26 cellular contexts compared by ENCODE assay signal in genomic region chr11:111352235-111352746, GRCh38. TPM values are rescaled to one million over a fixed set of nuclear protein-coding genes. Genes with fewer than 3 reads are reported as not detected.
"Had no signal": no experiment of that assay in that cellular context is flagged by ENCODE, and none has a peak within 500 bp of the region (broad histone marks: within the 10 kb centered on the region; RNA-seq: fewer than 3 reads in every experiment).

No MANE protein-coding gene starts in this region.

- H3K27ac Mint-ChIP-seq: activated CD8-positive, alpha-beta T cell treated with anti-CD3 and anti-CD28 coated beads, Interleukin-2, amount 10 ng/mL, durations not matched to agents 7 days and 5 days; activated naive CD4-positive, alpha-beta T cell treated with anti-CD3 and anti-CD28 coated beads, Interleukin-2, amount 10 ng/mL, durations not matched to agents 7 days and 5 days; activated naive CD8-positive, alpha-beta T cell treated with anti-CD3 and anti-CD28 coated beads, Interleukin-2, amount 50 U/mL, for 24 hours; immature natural killer cell; type B pancreatic cell; WTC11 had no signal

- H3K9me3 ChIP-seq: breast epithelium, right lobe of liver had no signal

- H3K36me3 Mint-ChIP-seq: activated naive CD4-positive, alpha-beta T cell treated with anti-CD3 and anti-CD28 coated beads, Interleukin-2, amount 10 ng/mL, durations not matched to agents 7 days and 5 days; immature natural killer cell; naive thymus-derived CD8-positive, alpha-beta T cell; type B pancreatic cell; WTC11 had no signal

- DNase-seq: activated CD4-positive, alpha-beta T cell treated with anti-CD3 and anti-CD28 coated beads, Interleukin-2, amount 10 ng/mL, durations not matched to agents 24 days and 14 days; activated CD8-positive, alpha-beta T cell treated with anti-CD3 and anti-CD28 coated beads, Interleukin-2, amount 10 ng/mL, durations not matched to agents 7 days and 5 days; activated effector memory CD4-positive, alpha-beta T cell treated with Interleukin-2 at 50 U/mL for 16 hours; activated naive CD4-positive, alpha-beta T cell treated with anti-CD3 and anti-CD28 coated beads, Interleukin-2, amount 10 ng/mL, durations not matched to agents 7 days and 5 days; activated naive CD8-positive, alpha-beta T cell treated with anti-CD3 and anti-CD28 coated beads, Interleukin-2, amount 50 U/mL, for 24 hours; activated T-cell treated with anti-CD3 and anti-CD28 coated beads, Interleukin-2, amount 50 U/mL, for 4 hours; anterior cingulate cortex; erythroblast; immature natural killer cell; mesendoderm; naive thymus-derived CD8-positive, alpha-beta T cell; right lobe of liver; small intestine; stimulated activated CD4-positive, alpha-beta T cell treated with anti-CD3 and anti-CD28 coated beads, Interleukin-15, amount 100 ng/mL, for 24 hours; stimulated activated CD4-positive, alpha-beta T cell treated with anti-CD3 and anti-CD28 coated beads, Interleukin-2, amount 100 ng/mL, for 48 hours; stimulated activated naive CD8-positive, alpha-beta T cell treated with anti-CD3 and anti-CD28 coated beads, Interleukin-15, amount 100 ng/mL, for 72 hours had no signal

- H3K4me3 ChIP-seq: breast epithelium, coronary artery, right lobe of liver had no signal

- H3K4me3 Mint-ChIP-seq: activated CD4-positive, alpha-beta T cell treated with anti-CD3 and anti-CD28 coated beads, Interleukin-2, amount 10 ng/mL, durations not matched to agents 24 days and 14 days; activated CD8-positive, alpha-beta T cell treated with anti-CD3 and anti-CD28 coated beads, Interleukin-2, amount 10 ng/mL, durations not matched to agents 7 days and 5 days; activated naive CD4-positive, alpha-beta T cell treated with anti-CD3 and anti-CD28 coated beads, Interleukin-2, amount 10 ng/mL, durations not matched to agents 7 days and 5 days; activated naive CD8-positive, alpha-beta T cell treated with anti-CD3 and anti-CD28 coated beads, Interleukin-2, amount 50 U/mL, for 24 hours; activated T-cell treated with anti-CD3 and anti-CD28 coated beads, Interleukin-2, amount 50 U/mL, for 4 hours; immature natural killer cell; naive thymus-derived CD8-positive, alpha-beta T cell; stimulated activated naive CD8-positive, alpha-beta T cell treated with anti-CD3 and anti-CD28 coated beads, Interleukin-15, amount 100 ng/mL, for 72 hours; type B pancreatic cell; WTC11 had no signal

- H3K27me3 ChIP-seq: breast epithelium, right lobe of liver had no signal

- H3K79me2 ChIP-seq: parathyroid adenoma had no signal

- H3K27ac ChIP-seq: coronary artery, parathyroid adenoma, right lobe of liver had no signal

- H3K9me3 Mint-ChIP-seq: activated CD4-positive, alpha-beta T cell treated with anti-CD3 and anti-CD28 coated beads, Interleukin-2, amount 10 ng/mL, durations not matched to agents 24 days and 14 days; activated naive CD4-positive, alpha-beta T cell treated with anti-CD3 and anti-CD28 coated beads, Interleukin-2, amount 10 ng/mL, durations not matched to agents 7 days and 5 days; activated naive CD8-positive, alpha-beta T cell treated with anti-CD3 and anti-CD28 coated beads, Interleukin-2, amount 50 U/mL, for 24 hours; activated T-cell treated with anti-CD3 and anti-CD28 coated beads, Interleukin-2, amount 50 U/mL, for 4 hours; immature natural killer cell; naive thymus-derived CD8-positive, alpha-beta T cell; stimulated activated naive CD8-positive, alpha-beta T cell treated with anti-CD3 and anti-CD28 coated beads, Interleukin-15, amount 100 ng/mL, for 72 hours; WTC11 had no signal

- H2AFZ ChIP-seq: parathyroid adenoma had no signal

- H3K27me3 Mint-ChIP-seq: activated naive CD8-positive, alpha-beta T cell treated with anti-CD3 and anti-CD28 coated beads, Interleukin-2, amount 50 U/mL, for 24 hours; naive thymus-derived CD8-positive, alpha-beta T cell; type B pancreatic cell had no signal

- ATAC-seq: activated CD8-positive, alpha-beta T cell treated with anti-CD3 and anti-CD28 coated beads, Interleukin-2, amount 10 ng/mL, durations not matched to agents 7 days and 5 days; activated naive CD8-positive, alpha-beta T cell treated with anti-CD3 and anti-CD28 coated beads, Interleukin-2, amount 50 U/mL, for 24 hours; activated T-cell treated with anti-CD3 and anti-CD28 coated beads, Interleukin-2, amount 50 U/mL, for 4 hours; naive thymus-derived CD8-positive, alpha-beta T cell; stimulated activated naive CD8-positive, alpha-beta T cell treated with anti-CD3 and anti-CD28 coated beads, Interleukin-15, amount 100 ng/mL, for 72 hours had no signal

- H3K36me3 ChIP-seq: breast epithelium, right lobe of liver had no signal

- FAIRE-seq: endometrium, frontal cortex, small intestine, TTC549 had no signal

- H3K4me1 ChIP-seq: breast epithelium had no signal

- H3K9ac ChIP-seq: parathyroid adenoma had no signal

- H3K4me1 Mint-ChIP-seq: activated naive CD4-positive, alpha-beta T cell treated with anti-CD3 and anti-CD28 coated beads, Interleukin-2, amount 10 ng/mL, durations not matched to agents 7 days and 5 days; immature natural killer cell; stimulated activated naive CD8-positive, alpha-beta T cell treated with anti-CD3 and anti-CD28 coated beads, Interleukin-15, amount 100 ng/mL, for 72 hours; WTC11 had no signal

RNA-seq across cellular contexts. Expression of gene POU2AF1, which starts 26.8 kb away (rescaled TPM):
- total RNA-seq: frontal cortex had no signal

RNA-seq across cellular contexts. Expression of gene POU2AF3, which starts 53.9 kb away (rescaled TPM):
- total RNA-seq: activated CD8-positive, alpha-beta T cell treated with anti-CD3 and anti-CD28 coated beads, Interleukin-2, amount 10 ng/mL, durations not matched to agents 7 days and 5 days; activated T-cell treated with anti-CD3 and anti-CD28 coated beads, Interleukin-2, amount 50 U/mL, for 4 hours; lower leg skin; naive thymus-derived CD8-positive, alpha-beta T cell; T-helper 2 cell treated with Interferon-gamma antibody and Interleukin-4, amounts not matched to agents 100 ng/mL and 5 ng/mL, for 36 hours had no signal
- polyA plus RNA-seq: immature natural killer cell; naive thymus-derived CD8-positive, alpha-beta T cell had no signal
